ENCODE assay signal across 11 cellular contexts in the genomic region with DNA sequence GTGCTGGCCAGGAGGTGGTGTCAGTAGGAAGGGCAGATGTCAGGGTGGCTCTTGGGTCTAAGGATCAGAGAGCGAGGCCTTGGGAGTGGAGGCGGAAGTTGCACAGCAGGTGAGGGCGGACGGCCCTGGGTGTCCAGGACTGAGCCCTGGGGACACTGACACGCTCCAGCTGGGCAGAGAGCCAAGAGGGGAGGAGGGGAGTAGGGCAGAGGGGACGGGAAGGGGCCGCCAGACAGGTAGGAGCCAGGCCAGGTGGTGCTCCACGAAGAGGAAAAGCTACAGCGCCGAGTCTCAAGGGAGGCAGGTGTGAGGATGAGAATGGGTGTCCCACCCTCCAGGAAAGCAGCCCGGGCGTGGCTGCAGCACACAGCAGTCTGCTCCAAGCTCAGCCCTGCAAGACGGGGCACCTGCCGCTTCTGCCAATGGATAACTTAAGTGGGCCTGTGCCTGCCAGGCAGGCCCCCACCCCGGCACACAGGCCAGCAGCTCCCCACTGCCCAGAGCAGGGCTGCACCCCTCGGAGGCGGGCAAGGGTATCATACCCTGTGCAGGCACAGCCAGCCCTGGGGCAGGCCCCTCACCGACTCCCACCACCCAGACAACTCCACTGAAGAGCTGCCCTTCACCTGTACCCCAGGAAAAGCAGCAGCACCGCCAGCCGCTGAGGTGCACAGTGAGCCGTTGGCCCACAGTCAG. TPM values are rescaled to one million over a fixed set of nuclear protein-coding genes. Genes with fewer than 3 reads are reported as not detected.
DNase-seq lines count a peak whose midpoint lies in the region; ATAC-seq and TF ChIP-seq lines count a peak whose summit lies in the region.
"Had no signal": no experiment of that assay in that cellular context is flagged by ENCODE, and none has a peak within 500 bp of the region (broad histone marks: within the 10 kb centered on the region; RNA-seq: fewer than 3 reads in every experiment).

No MANE protein-coding gene starts in this region.

- no peak for TF ChIP-seq CTCF in neural crest cell (conservative IDR thresholded peaks at IDR 0.05)

- no peak overlapping the region for H3K27ac Mint-ChIP-seq in activated T-helper 1 cell treated with anti-CD3 and anti-CD28 coated beads, Interleukin-12 subunit alpha, Interleukin-12 subunit beta, Interleukin-2, Interleukin-4 antibody, amounts not matched to agents 30 ng/mL and 10 ng/mL and 1 ng/mL, durations not matched to agents 14 hours and 24 hours and 36 hours
- no peak overlapping the region for H3K27ac Mint-ChIP-seq in neural crest cell (ENCODE audit: unreplicated experiment)

- DNase-seq in DMS53 treated with DMSO at 0.1 percent for 48 hours (lab: John Stamatoyannopoulos, UW; ENCODE audit: unreplicated experiment) (peak; percentile 98), NCI-H2029 treated with DMSO at 0.1 percent for 48 hours (lab: John Stamatoyannopoulos, UW) (peak; percentile 93), neural crest cell (ENCODE audit: low read depth, low spot score) (no peak), NCI-H1694 (lab: John Stamatoyannopoulos, UW) (no peak), AML-193 (lab: John Stamatoyannopoulos, UW) (no peak)
- no peak for DNase-seq in activated T-helper 1 cell treated with anti-CD3 and anti-CD28 coated beads, Interleukin-12 subunit alpha, Interleukin-12 subunit beta, Interleukin-2, Interleukin-4 antibody, amounts not matched to agents 30 ng/mL and 10 ng/mL and 1 ng/mL, durations not matched to agents 14 hours and 24 hours and 36 hours (ENCODE audit: low spot score)
- DNase-seq: lower lobe of right lung, NCI-H524, right cardiac atrium had no signal

- intact Hi-C loops in activated T-helper 1 cell treated with anti-CD3 and anti-CD28 coated beads, Interleukin-12 subunit alpha, Interleukin-12 subunit beta, Interleukin-2, Interleukin-4 antibody, amounts not matched to agents 30 ng/mL and 10 ng/mL and 1 ng/mL, durations not matched to agents 14 hours and 24 hours and 36 hours (cut with micrococcal nuclease) = no loop called here

- ATAC-seq in GM18867 (IDR thresholded peaks at IDR 0.05; ENCODE audit: unreplicated experiment) = no peak
- ATAC-seq in HG03354 (IDR thresholded peaks at IDR 0.05; ENCODE audit: poor library complexity, severe bottlenecking, unreplicated experiment) = no peak
- ATAC-seq: lower lobe of right lung, right cardiac atrium had no signal

- peak overlapping the region; percentile 26 for H3K4me3 Mint-ChIP-seq in activated T-helper 1 cell treated with anti-CD3 and anti-CD28 coated beads, Interleukin-12 subunit alpha, Interleukin-12 subunit beta, Interleukin-2, Interleukin-4 antibody, amounts not matched to agents 30 ng/mL and 10 ng/mL and 1 ng/mL, durations not matched to agents 14 hours and 24 hours and 36 hours
- H3K4me3 Mint-ChIP-seq in neural crest cell = peak overlapping the region; percentile 62

- no peaks in the 10 kb centered on the region for H3K27me3 Mint-ChIP-seq in activated T-helper 1 cell treated with anti-CD3 and anti-CD28 coated beads, Interleukin-12 subunit alpha, Interleukin-12 subunit beta, Interleukin-2, Interleukin-4 antibody, amounts not matched to agents 30 ng/mL and 10 ng/mL and 1 ng/mL, durations not matched to agents 14 hours and 24 hours and 36 hours (ENCODE audit: insufficient read depth)
- no peaks in the 10 kb centered on the region for H3K27me3 Mint-ChIP-seq in neural crest cell (ENCODE audit: low read depth)

- H3K9me3 Mint-ChIP-seq in activated T-helper 1 cell treated with anti-CD3 and anti-CD28 coated beads, Interleukin-12 subunit alpha, Interleukin-12 subunit beta, Interleukin-2, Interleukin-4 antibody, amounts not matched to agents 30 ng/mL and 10 ng/mL and 1 ng/mL, durations not matched to agents 14 hours and 24 hours and 36 hours = no peaks in the 10 kb centered on the region
- H3K9me3 Mint-ChIP-seq in neural crest cell = no peaks in the 10 kb centered on the region

- H3K36me3 Mint-ChIP-seq in activated T-helper 1 cell treated with anti-CD3 and anti-CD28 coated beads, Interleukin-12 subunit alpha, Interleukin-12 subunit beta, Interleukin-2, Interleukin-4 antibody, amounts not matched to agents 30 ng/mL and 10 ng/mL and 1 ng/mL, durations not matched to agents 14 hours and 24 hours and 36 hours (ENCODE audit: low read depth) = peaks cover 2% of the 10 kb centered on the region
- H3K36me3 Mint-ChIP-seq in neural crest cell (ENCODE audit: low read depth) = no peaks in the 10 kb centered on the region

- no peaks in the 10 kb centered on the region for H3K4me1 Mint-ChIP-seq in activated T-helper 1 cell treated with anti-CD3 and anti-CD28 coated beads, Interleukin-12 subunit alpha, Interleukin-12 subunit beta, Interleukin-2, Interleukin-4 antibody, amounts not matched to agents 30 ng/mL and 10 ng/mL and 1 ng/mL, durations not matched to agents 14 hours and 24 hours and 36 hours (ENCODE audit: low read depth)
- no peaks in the 10 kb centered on the region for H3K4me1 Mint-ChIP-seq in neural crest cell

RNA-seq across cellular contexts. Expression of a gene that starts 4.9 kb away (rescaled TPM):
- 15.6 and 17.2 TPM in 2 replicates for total RNA-seq in activated T-helper 1 cell treated with anti-CD3 and anti-CD28 coated beads, Interleukin-12 subunit alpha, Interleukin-12 subunit beta, Interleukin-2, Interleukin-4 antibody, amounts not matched to agents 30 ng/mL and 10 ng/mL and 1 ng/mL, durations not matched to agents 14 hours and 24 hours and 36 hours
- 22.0 and 25.1 TPM in 2 replicates for total RNA-seq in neural crest cell

RNA-seq across cellular contexts. Expression of a gene that starts 7.2 kb away (rescaled TPM):
- total RNA-seq in activated T-helper 1 cell treated with anti-CD3 and anti-CD28 coated beads, Interleukin-12 subunit alpha, Interleukin-12 subunit beta, Interleukin-2, Interleukin-4 antibody, amounts not matched to agents 30 ng/mL and 10 ng/mL and 1 ng/mL, durations not matched to agents 14 hours and 24 hours and 36 hours = 101 and 105 TPM in 2 replicates
- 64.8 and 66.4 TPM in 2 replicates for total RNA-seq in neural crest cell

RNA-seq across cellular contexts. Expression of a gene that starts 7.3 kb away (rescaled TPM):
- 62.5 and 63.6 TPM in 2 replicates for total RNA-seq in activated T-helper 1 cell treated with anti-CD3 and anti-CD28 coated beads, Interleukin-12 subunit alpha, Interleukin-12 subunit beta, Interleukin-2, Interleukin-4 antibody, amounts not matched to agents 30 ng/mL and 10 ng/mL and 1 ng/mL, durations not matched to agents 14 hours and 24 hours and 36 hours
- total RNA-seq in neural crest cell = 69.3 and 71.7 TPM in 2 replicates

RNA-seq across cellular contexts. Expression of a gene that starts 9.8 kb away (rescaled TPM):
- total RNA-seq in activated T-helper 1 cell treated with anti-CD3 and anti-CD28 coated beads, Interleukin-12 subunit alpha, Interleukin-12 subunit beta, Interleukin-2, Interleukin-4 antibody, amounts not matched to agents 30 ng/mL and 10 ng/mL and 1 ng/mL, durations not matched to agents 14 hours and 24 hours and 36 hours = 40.5 and 41.5 TPM in 2 replicates
- total RNA-seq in neural crest cell = 45.0 and 49.7 TPM in 2 replicates

RNA-seq across cellular contexts. Expression of a gene that starts 9.8 kb away (rescaled TPM):
- total RNA-seq in activated T-helper 1 cell treated with anti-CD3 and anti-CD28 coated beads, Interleukin-12 subunit alpha, Interleukin-12 subunit beta, Interleukin-2, Interleukin-4 antibody, amounts not matched to agents 30 ng/mL and 10 ng/mL and 1 ng/mL, durations not matched to agents 14 hours and 24 hours and 36 hours = 42.4 and 48.9 TPM in 2 replicates
- 36.6 and 39.4 TPM in 2 replicates for total RNA-seq in neural crest cell

Comparison
In these comparisons a context has a peak if more than half of its experiments do, and no peak if none do; other contexts are left out.
1. DNase-seq: peak in DMS53 treated with DMSO at 0.1 percent for 48 hours (single experiment) and NCI-H2029 treated with DMSO at 0.1 percent for 48 hours (single experiment); none in activated T-helper 1 cell treated with anti-CD3 and anti-CD28 coated beads, Interleukin-12 subunit alpha, Interleukin-12 subunit beta, Interleukin-2, Interleukin-4 antibody, amounts not matched to agents 30 ng/mL and 10 ng/mL and 1 ng/mL, durations not matched to agents 14 hours and 24 hours and 36 hours (single experiment), neural crest cell (single experiment), NCI-H1694 (single experiment) and AML-193 (0 of 2).